ENCODE assay signal across 8 cellular contexts in the genomic region with DNA sequence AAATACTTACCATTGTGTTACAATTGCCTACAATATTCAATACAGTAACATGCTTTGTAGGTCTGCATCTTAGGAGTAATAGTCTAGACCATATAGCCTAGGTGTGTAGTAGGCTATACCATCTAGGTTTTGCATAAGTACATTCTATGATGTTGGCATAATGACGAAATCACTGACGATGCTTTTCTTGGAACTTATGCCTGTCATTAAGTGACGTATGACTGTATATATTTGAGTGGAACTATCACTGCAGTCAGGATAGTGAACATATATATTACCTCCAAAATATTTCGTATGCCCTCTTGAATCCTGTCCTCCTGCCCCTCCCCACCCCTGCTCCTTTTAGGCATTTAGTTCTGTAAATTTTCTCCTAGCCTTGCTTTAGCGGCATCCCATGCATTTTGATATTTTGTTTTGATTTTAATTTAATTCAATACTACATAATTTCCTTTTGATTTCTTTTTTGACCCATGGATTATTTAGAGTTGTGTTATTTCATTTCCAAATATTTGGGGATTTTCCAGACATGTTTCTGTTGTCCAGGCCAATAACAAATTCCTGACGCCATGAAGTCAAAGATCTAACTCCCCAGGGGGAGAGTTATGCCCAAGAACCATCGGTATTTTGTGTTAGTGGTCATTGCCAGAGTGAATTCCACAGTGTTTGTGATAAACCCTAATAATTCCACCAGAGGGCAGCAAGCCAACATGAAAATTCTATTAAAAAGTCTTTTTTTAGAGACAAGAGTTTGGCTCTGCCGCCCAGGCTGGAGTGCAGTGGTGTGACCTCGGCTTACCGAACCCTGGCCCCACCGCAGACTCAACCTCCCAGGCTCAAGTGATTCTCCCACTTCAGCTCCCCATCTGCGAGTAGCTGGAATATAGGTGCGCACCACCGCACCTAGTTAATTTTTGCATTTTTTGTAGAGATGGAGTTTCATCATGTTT. TPM values are rescaled to one million over a fixed set of nuclear protein-coding genes. Genes with fewer than 3 reads are reported as not detected.
DNase-seq lines count a peak whose midpoint lies in the region; ATAC-seq and TF ChIP-seq lines count a peak whose summit lies in the region.

No MANE protein-coding gene starts in this region.

- DNase-seq in H7 (peak; percentile 72), NT2/D1 (ENCODE audit: low read depth, low spot score) (peak; percentile 65), fibroblast of the conjunctiva (ENCODE audit: low read depth) (peak; percentile 76), osteoblast (ENCODE audit: insufficient read length, low spot score, missing footprints) (peak; percentile 62), GM19238 (ENCODE audit: insufficient read length, low spot score) (no peak)
- peak; percentile 55 to 64 for DNase-seq in activated T-cell treated with anti-CD3 and anti-CD28 coated beads, Interleukin-2, amount 50 U/mL, for 48 hours

- peaks cover 0 to 24% (median 20%) of the 10 kb centered on the region in 11 experiments; a peak in 18 of 22 replicates for H3K9me3 ChIP-seq in BLaER1 treated with 17β-estradiol and CSF1 and Interleukin-3, amounts not matched to agents 10 nM and 100 nM (replicated peaks in 1 of 11)
- peaks cover 7% of the 10 kb centered on the region; the same call in 1 of the 2 replicates for H3K9me3 ChIP-seq in NT2/D1 (ENCODE audit: insufficient read depth, low read length)
- H3K9me3 ChIP-seq in osteoblast (ENCODE audit: low read depth, low read length): no peaks in the 10 kb centered on the region

- peak overlapping the region in 9 of 11 experiments; percentile 10 to 66 (median 48); a peak in 15 of 22 replicates for H3K27ac ChIP-seq in BLaER1 treated with 17β-estradiol and CSF1 and Interleukin-3, amounts not matched to agents 10 nM and 100 nM
- peak overlapping the region; percentile 34 for H3K27ac ChIP-seq in osteoblast (ENCODE audit: low read depth, low read length)

- H3K4me3 ChIP-seq in BLaER1 treated with 17β-estradiol and CSF1 and Interleukin-3, amounts not matched to agents 10 nM and 100 nM: peak overlapping the region; percentile 25 to 77 (median 62); a peak in 15 of 20 replicates
- H3K4me3 ChIP-seq in H7 (ENCODE audit: insufficient read depth, low read depth, low read length) (no peak overlapping the region), NT2/D1 (ENCODE audit: insufficient read length, low read depth) (no peak overlapping the region), osteoblast (ENCODE audit: insufficient read depth, low read length) (peak overlapping the region; percentile 39)

- no peak for ATAC-seq in HG02763 (IDR thresholded peaks at IDR 0.05; ENCODE audit: unreplicated experiment)

- H3K79me2 ChIP-seq in osteoblast (ENCODE audit: insufficient read depth, low read length): no peaks in the 10 kb centered on the region

- H3K9ac ChIP-seq in BLaER1 treated with 17β-estradiol and CSF1 and Interleukin-3, amounts not matched to agents 10 nM and 100 nM: peak overlapping the region; percentile 8 to 85 (median 48); a peak in 18 of 22 replicates
- H3K9ac ChIP-seq in NT2/D1 (ENCODE audit: insufficient read length, low read depth): no peak overlapping the region

- no peaks in the 10 kb centered on the region for H3K27me3 ChIP-seq in BLaER1 treated with 17β-estradiol and CSF1 and Interleukin-3, amounts not matched to agents 10 nM and 100 nM
- H3K27me3 ChIP-seq in H7 (ENCODE audit: control insufficient read depth, insufficient read depth, low read length) (no peaks in the 10 kb centered on the region), NT2/D1 (ENCODE audit: insufficient read depth, insufficient read length) (no peaks in the 10 kb centered on the region), osteoblast (ENCODE audit: insufficient read depth, low read length) (no peaks in the 10 kb centered on the region)

- peaks cover 40 to 79% (median 53%) of the 10 kb centered on the region in 10 experiments for H3K4me1 ChIP-seq in BLaER1 treated with 17β-estradiol and CSF1 and Interleukin-3, amounts not matched to agents 10 nM and 100 nM
- H3K4me1 ChIP-seq in NT2/D1 (ENCODE audit: insufficient read depth, insufficient read length) (no peaks in the 10 kb centered on the region), osteoblast (ENCODE audit: insufficient read depth, low read length) (peaks cover 26% of the 10 kb centered on the region)

- peak overlapping the region; percentile 80 for H2AFZ ChIP-seq in osteoblast (ENCODE audit: low read length)

- peak overlapping the region; percentile 80 to 96 (median 91) for H3K4me2 ChIP-seq in BLaER1 treated with 17β-estradiol and CSF1 and Interleukin-3, amounts not matched to agents 10 nM and 100 nM
- H3K4me2 ChIP-seq in osteoblast (ENCODE audit: insufficient read depth, low read length): peak overlapping the region; percentile 74

- TF ChIP-seq CTCF in osteoblast (IDR thresholded peaks at IDR 0.05; ENCODE audit: extremely low read depth, low read depth, low read length): peak; percentile 64

- peaks cover 0 to 37% (median 24%) of the 10 kb centered on the region in 11 experiments; a peak in 18 of 22 replicates for H3K36me3 ChIP-seq in BLaER1 treated with 17β-estradiol and CSF1 and Interleukin-3, amounts not matched to agents 10 nM and 100 nM
- H3K36me3 ChIP-seq in H7 (replicated peaks; ENCODE audit: control insufficient read depth, insufficient read depth, low read length): no peaks in the 10 kb centered on the region
- H3K36me3 ChIP-seq in NT2/D1 (ENCODE audit: insufficient read depth, insufficient read length, low read length): no peaks in the 10 kb centered on the region
- H3K36me3 ChIP-seq in osteoblast (ENCODE audit: insufficient read depth, low read length): no peaks in the 10 kb centered on the region

- H4K20me1 ChIP-seq in BLaER1 treated with 17β-estradiol and CSF1 and Interleukin-3, amounts not matched to agents 10 nM and 100 nM: no peaks in the 10 kb centered on the region
- no peaks in the 10 kb centered on the region for H4K20me1 ChIP-seq in osteoblast (ENCODE audit: insufficient read depth, low read length)

RNA-seq across cellular contexts. Expression of a gene that starts 24.2 kb away (rescaled TPM):
- total RNA-seq in H7 (2014; rRNA removed; shearing (Covaris generic)): 16.1 and 16.9 TPM in 2 replicates
- 19.4 and 23.2 TPM in 2 replicates for total RNA-seq in osteoblast

RNA-seq across cellular contexts. Expression of a gene that starts 53.2 kb away (rescaled TPM):
- 5.1 and 5.4 TPM in 2 replicates for total RNA-seq in H7 (2014; rRNA removed; shearing (Covaris generic))
- 3.3 and 4.4 TPM in 2 replicates for total RNA-seq in osteoblast

Comparison
In these comparisons a context has a peak if more than half of its experiments do, and no peak if none do; other contexts are left out.
1. H3K4me3 ChIP-seq: peak in BLaER1 treated with 17β-estradiol and CSF1 and Interleukin-3, amounts not matched to agents 10 nM and 100 nM (10 of 10) and osteoblast (single experiment); none in H7 (single experiment) and NT2/D1 (single experiment).